32 cellular contexts compared by ENCODE assay signal in genomic region chr15:62616746-62617145, GRCh38.
"Had no signal": no experiment of that assay in that cellular context is flagged by ENCODE, and none has a peak within 500 bp of the region (broad histone marks: within the 10 kb centered on the region; RNA-seq: fewer than 3 reads in every experiment).

No MANE protein-coding gene starts in this region.

- H3K9me3 Mint-ChIP-seq: activated CD4-positive, alpha-beta memory T cell treated with anti-CD3 and anti-CD28 coated beads, Interleukin-2, amount 10 ng/mL, durations not matched to agents 7 days and 5 days; activated CD4-positive, alpha-beta T cell treated with anti-CD3 and anti-CD28 coated beads, Interleukin-2, amount 10 ng/mL, durations not matched to agents 24 days and 14 days; activated naive CD4-positive, alpha-beta T cell treated with anti-CD3 and anti-CD28 coated beads, Interleukin-2, amount 10 ng/mL, durations not matched to agents 7 days and 5 days; activated naive CD4-positive, alpha-beta T cell treated with anti-CD3 and anti-CD28 coated beads, Interleukin-2, amount 50 U/mL, for 72 hours; activated naive CD8-positive, alpha-beta T cell treated with anti-CD3 and anti-CD28 coated beads, Interleukin-2, amount 10 ng/mL, durations not matched to agents 7 days and 5 days; activated T-cell treated with anti-CD3 and anti-CD28 coated beads, Interleukin-2, amount 50 U/mL, for 24 hours; activated T-cell treated with anti-CD3 and anti-CD28 coated beads, Interleukin-2, amount 50 U/mL, for 72 hours; brain; central memory CD8-positive, alpha-beta T cell; dendritic cell treated with granulocyte-macrophage colony-stimulating factor and Interleukin-4, amounts not matched to agents 40 ng/mL and 50 ng/mL, for 4 days; endodermal cell; T-helper 2 cell treated with Interferon-gamma antibody and Interleukin-4, amounts not matched to agents 5 μg/mL and 100 μg/mL, for 36 hours had no signal

- H3K36me3 ChIP-seq: ascending aorta, breast epithelium, cardiac muscle cell, gastrocnemius medialis, heart right ventricle had no signal

- H3K4me1 Mint-ChIP-seq: activated CD4-positive, alpha-beta memory T cell treated with anti-CD3 and anti-CD28 coated beads, Interleukin-2, amount 10 ng/mL, durations not matched to agents 7 days and 5 days; activated CD4-positive, alpha-beta T cell treated with anti-CD3 and anti-CD28 coated beads for 36 hours; activated CD4-positive, alpha-beta T cell treated with anti-CD3 and anti-CD28 coated beads, Interleukin-2, amount 10 ng/mL, durations not matched to agents 24 days and 14 days; activated naive CD4-positive, alpha-beta T cell treated with anti-CD3 and anti-CD28 coated beads, Interleukin-2, amount 10 ng/mL, durations not matched to agents 7 days and 5 days; activated naive CD8-positive, alpha-beta T cell treated with anti-CD3 and anti-CD28 coated beads, Interleukin-2, amount 10 ng/mL, durations not matched to agents 7 days and 5 days; central memory CD8-positive, alpha-beta T cell had no signal

- H3K27ac Mint-ChIP-seq: activated CD4-positive, alpha-beta memory T cell treated with anti-CD3 and anti-CD28 coated beads, Interleukin-2, amount 10 ng/mL, durations not matched to agents 7 days and 5 days; activated CD4-positive, alpha-beta T cell treated with anti-CD3 and anti-CD28 coated beads for 36 hours; activated CD4-positive, alpha-beta T cell treated with anti-CD3 and anti-CD28 coated beads, Interleukin-2, amount 10 ng/mL, durations not matched to agents 24 days and 14 days; activated naive CD4-positive, alpha-beta T cell treated with anti-CD3 and anti-CD28 coated beads, Interleukin-2, amount 10 ng/mL, durations not matched to agents 7 days and 5 days; activated naive CD4-positive, alpha-beta T cell treated with anti-CD3 and anti-CD28 coated beads, Interleukin-2, amount 50 U/mL, for 72 hours; activated naive CD8-positive, alpha-beta T cell treated with anti-CD3 and anti-CD28 coated beads, Interleukin-2, amount 10 ng/mL, durations not matched to agents 7 days and 5 days; activated T-cell treated with anti-CD3 and anti-CD28 coated beads, Interleukin-2, amount 50 U/mL, for 24 hours; activated T-cell treated with anti-CD3 and anti-CD28 coated beads, Interleukin-2, amount 50 U/mL, for 72 hours; dendritic cell treated with granulocyte-macrophage colony-stimulating factor and Interleukin-4, amounts not matched to agents 40 ng/mL and 50 ng/mL, for 4 days; endodermal cell; T-helper 17 cell; T-helper 2 cell treated with Interferon-gamma antibody and Interleukin-4, amounts not matched to agents 5 μg/mL and 100 μg/mL, for 36 hours had no signal

- H3K27me3 Mint-ChIP-seq: activated naive CD4-positive, alpha-beta T cell treated with anti-CD3 and anti-CD28 coated beads, Interleukin-2, amount 10 ng/mL, durations not matched to agents 7 days and 5 days; activated naive CD8-positive, alpha-beta T cell treated with anti-CD3 and anti-CD28 coated beads, Interleukin-2, amount 10 ng/mL, durations not matched to agents 7 days and 5 days; brain; dendritic cell treated with granulocyte-macrophage colony-stimulating factor and Interleukin-4, amounts not matched to agents 40 ng/mL and 50 ng/mL, for 4 days had no signal

- ATAC-seq: activated CD4-positive, alpha-beta T cell treated with anti-CD3 and anti-CD28 coated beads for 36 hours; activated naive CD4-positive, alpha-beta T cell treated with anti-CD3 and anti-CD28 coated beads, Interleukin-2, amount 50 U/mL, for 72 hours; activated T-cell treated with anti-CD3 and anti-CD28 coated beads, Interleukin-2, amount 50 U/mL, for 72 hours; esophagus mucosa; foreskin keratinocyte; gastrocnemius medialis; T-helper 17 cell had no signal

- DNase-seq: activated CD4-positive, alpha-beta memory T cell treated with anti-CD3 and anti-CD28 coated beads, Interleukin-2, amount 10 ng/mL, durations not matched to agents 7 days and 5 days; activated CD4-positive, alpha-beta T cell treated with anti-CD3 and anti-CD28 coated beads for 36 hours; activated CD4-positive, alpha-beta T cell treated with anti-CD3 and anti-CD28 coated beads, Interleukin-2, amount 10 ng/mL, durations not matched to agents 24 days and 14 days; activated CD4-positive, CD25-positive, alpha-beta regulatory T cell; activated CD4-positive, CD25-positive, alpha-beta regulatory T cell treated with anti-CD3 and anti-CD28 coated beads, Interleukin-2, amount 50 U/mL, for 72 hours; activated CD8-positive, alpha-beta memory T cell treated with anti-CD3 and anti-CD28 coated beads, Interleukin-2, amount 50 U/mL, for 48 hours; activated gamma-delta T cell; activated naive CD4-positive, alpha-beta T cell; activated naive CD4-positive, alpha-beta T cell treated with anti-CD3 and anti-CD28 coated beads, Interleukin-2, amount 10 ng/mL, durations not matched to agents 7 days and 5 days; activated naive CD8-positive, alpha-beta T cell treated with anti-CD3 and anti-CD28 coated beads, Interleukin-2, amount 10 ng/mL, durations not matched to agents 7 days and 5 days; activated T-cell treated with anti-CD3 and anti-CD28 coated beads for 4 hours; activated T-cell treated with anti-CD3 and anti-CD28 coated beads, Interleukin-2, amount 50 U/mL, for 24 hours; activated T-cell treated with anti-CD3 and anti-CD28 coated beads, Interleukin-2, amount 50 U/mL, for 72 hours; dorsolateral prefrontal cortex; effector memory CD4-positive, alpha-beta T cell; endodermal cell; foreskin keratinocyte; gastrocnemius medialis; heart right ventricle; T-helper 17 cell; T1000 had no signal

- H2AFZ ChIP-seq: hepatocyte had no signal

- H3K36me3 Mint-ChIP-seq: activated naive CD4-positive, alpha-beta T cell treated with anti-CD3 and anti-CD28 coated beads, Interleukin-2, amount 10 ng/mL, durations not matched to agents 7 days and 5 days; activated naive CD4-positive, alpha-beta T cell treated with anti-CD3 and anti-CD28 coated beads, Interleukin-2, amount 50 U/mL, for 72 hours; activated naive CD8-positive, alpha-beta T cell treated with anti-CD3 and anti-CD28 coated beads, Interleukin-2, amount 10 ng/mL, durations not matched to agents 7 days and 5 days; brain had no signal

- H3K4me1 ChIP-seq: breast epithelium had no signal

- H3K4me3 ChIP-seq: ascending aorta, breast epithelium, cardiac muscle cell, coronary artery, dorsolateral prefrontal cortex, gastrocnemius medialis, heart right ventricle, hepatocyte had no signal

- H3K4me2 ChIP-seq: hepatocyte had no signal

- H3K27me3 ChIP-seq: ascending aorta, breast epithelium, cardiac muscle cell, dorsolateral prefrontal cortex, foreskin keratinocyte, gastrocnemius medialis, heart right ventricle, hepatocyte had no signal

- H3K4me3 Mint-ChIP-seq: activated CD4-positive, alpha-beta memory T cell treated with anti-CD3 and anti-CD28 coated beads, Interleukin-2, amount 10 ng/mL, durations not matched to agents 7 days and 5 days; activated CD4-positive, alpha-beta T cell treated with anti-CD3 and anti-CD28 coated beads for 36 hours; activated CD4-positive, alpha-beta T cell treated with anti-CD3 and anti-CD28 coated beads, Interleukin-2, amount 10 ng/mL, durations not matched to agents 24 days and 14 days; activated naive CD4-positive, alpha-beta T cell treated with anti-CD3 and anti-CD28 coated beads, Interleukin-2, amount 10 ng/mL, durations not matched to agents 7 days and 5 days; activated naive CD8-positive, alpha-beta T cell treated with anti-CD3 and anti-CD28 coated beads, Interleukin-2, amount 10 ng/mL, durations not matched to agents 7 days and 5 days; activated T-cell treated with anti-CD3 and anti-CD28 coated beads, Interleukin-2, amount 50 U/mL, for 24 hours; activated T-cell treated with anti-CD3 and anti-CD28 coated beads, Interleukin-2, amount 50 U/mL, for 72 hours; brain; central memory CD8-positive, alpha-beta T cell; dendritic cell treated with granulocyte-macrophage colony-stimulating factor and Interleukin-4, amounts not matched to agents 40 ng/mL and 50 ng/mL, for 4 days; endodermal cell; T-helper 17 cell; T-helper 2 cell treated with Interferon-gamma antibody and Interleukin-4, amounts not matched to agents 5 μg/mL and 100 μg/mL, for 36 hours had no signal

- H3K9me3 ChIP-seq: ascending aorta, breast epithelium, gastrocnemius medialis, heart right ventricle had no signal

- H3K27ac ChIP-seq: breast epithelium, cardiac muscle cell, coronary artery, dorsolateral prefrontal cortex, foreskin keratinocyte, gastrocnemius medialis, heart right ventricle, hepatocyte had no signal
